ENCODE assay signal across 18 cellular contexts in genomic region chr20:23164176-23164601, GRCh38.
DNase-seq lines count a peak whose midpoint lies in the region; TF ChIP-seq lines count a peak whose summit lies in the region.
"Had no signal": no experiment of that assay in that cellular context is flagged by ENCODE, and none has a peak within 500 bp of the region (broad histone marks: within the 10 kb centered on the region; RNA-seq: fewer than 3 reads in every experiment).

No MANE protein-coding gene starts in this region.

- intact Hi-C loops in head of caudate nucleus (cut with DNase I) (no loop called here), tibial artery (cut with DNase I; ENCODE audit: low total_unique reads) (loop anchor here (10.0 kb wide), 1 partner anchor 71 kb away; no protein-coding TSS in a partner anchor), lower leg skin (cut with DNase I; ENCODE audit: low total_unique reads) (no loop called here)

- H3K4me3 ChIP-seq in tibial artery (no peak overlapping the region), lower leg skin (ENCODE audit: low read depth, poor library complexity, severe bottlenecking) (no peak overlapping the region)
- H3K4me3 ChIP-seq: body of pancreas, SJCRH30, upper lobe of left lung had no signal

- peak in 28 of 42 donors; percentile 23 to 74 (median 48) for DNase-seq in head of caudate nucleus
- DNase-seq in mucosa of gallbladder (ENCODE audit: low spot score): peak; percentile 66
- DNase-seq in tibial artery: peak; percentile 24 to 72
- no peak for DNase-seq in lower leg skin (ENCODE audit: low spot score in 2 of 2)
- no peak for DNase-seq in RPMI8226
- DNase-seq in SHP77 (lab: John Stamatoyannopoulos, UW): no peak
- DNase-seq: activated B cell treated with CpG ODN at 0.5 μM for 24 hours; activated CD8-positive, alpha-beta T cell treated with anti-CD3 and anti-CD28 coated beads for 36 hours; body of pancreas; DMS79 treated with DMSO at 0.1 percent for 48 hours; NCI-H1092 treated with DMSO at 0.1 percent for 48 hours; NCI-H2107; NCI-H69; SJCRH30; stimulated activated naive CD4-positive, alpha-beta T cell had no signal

- H3K27ac ChIP-seq in VCaP: peak overlapping the region; percentile 29; the same call in 1 of the 2 replicates
- peak overlapping the region; percentile 46 to 66 for H3K27ac ChIP-seq in tibial artery
- H3K27ac ChIP-seq: body of pancreas, neutrophil, SJCRH30 had no signal

- WGBS in lower leg skin, 2 donors: 80 to 82% methylated on average over 13 of the region's 13 CpGs

- H3K4me1 ChIP-seq in tibial artery: peaks cover 0 to 51% (median 44%) of the 10 kb centered on the region in 4 donors
- H3K4me1 ChIP-seq: body of pancreas had no signal

- H3K9me3 ChIP-seq in tibial artery: no peaks in the 10 kb centered on the region
- H3K9me3 ChIP-seq: body of pancreas, neutrophil, SJCRH30, upper lobe of left lung had no signal

- no peaks in the 10 kb centered on the region for H3K36me3 ChIP-seq in tibial artery
- H3K36me3 ChIP-seq: neutrophil, SJCRH30, upper lobe of left lung had no signal

- no peak for TF ChIP-seq POLR2A in lower leg skin (IDR thresholded peaks at IDR 0.05)

- H3K27me3 ChIP-seq in tibial artery: no peaks in the 10 kb centered on the region
- H3K27me3 ChIP-seq: body of pancreas, neutrophil, SJCRH30, upper lobe of left lung had no signal

- no peak for TF ChIP-seq CTCF in VCaP (conservative IDR thresholded peaks at IDR 0.05)
- no peak for TF ChIP-seq CTCF in tibial artery (IDR thresholded peaks at IDR 0.05)
- TF ChIP-seq CTCF in lower leg skin (IDR thresholded peaks at IDR 0.05): no peak

Comparison
In these comparisons a context has a peak if more than half of its experiments do, and no peak if none do; other contexts are left out.
1. DNase-seq: peak in head of caudate nucleus (28 of 42), mucosa of gallbladder (single experiment) and tibial artery (2 of 2); none in lower leg skin (0 of 2), RPMI8226 (single experiment) and SHP77 (0 of 2).